ENCODE assay signal across 13 cellular contexts in genomic region chr14:35412281-35413057, GRCh38. TPM values are rescaled to one million over a fixed set of nuclear protein-coding genes. Genes with fewer than 3 reads are reported as not detected.
A peak's percentile ranks its signal among the peaks of the same experiment; 100 is the strongest.
DNase-seq lines count a peak whose midpoint lies in the region; ATAC-seq and TF ChIP-seq lines count a peak whose summit lies in the region.
"Had no signal": no experiment of that assay in that cellular context is flagged by ENCODE, and none has a peak within 500 bp of the region (broad histone marks: within the 10 kb centered on the region; RNA-seq: fewer than 3 reads in every experiment).

No MANE protein-coding gene starts in this region.

- H3K9ac ChIP-seq in neuronal stem cell (ENCODE audit: low read depth, low read length, poor library complexity): no peak overlapping the region

- peaks cover 17% of the 10 kb centered on the region for H3K4me1 ChIP-seq in OCI-LY7 (ENCODE audit: insufficient read depth, low read length, poor library complexity, severe bottlenecking)
- H3K4me1 ChIP-seq in neuronal stem cell (ENCODE audit: control insufficient read depth in 2 of 2, insufficient read depth in 1 of 2, low read depth in 1 of 2, low read length in 2 of 2): peaks cover 1 to 10% of the 10 kb centered on the region in 2 donors
- no peaks in the 10 kb centered on the region for H3K4me1 ChIP-seq in prostate gland (replicated peaks)
- H3K4me1 ChIP-seq: foreskin keratinocyte had no signal

- H2AFZ ChIP-seq in OCI-LY7 (ENCODE audit: low read length) (peak overlapping the region; percentile 81; the same call in 1 of the 2 replicates), neuronal stem cell (ENCODE audit: low read length) (peak overlapping the region; percentile 85)

- no peak overlapping the region for H3K18ac ChIP-seq in neuronal stem cell (ENCODE audit: low read length)

- peaks cover 36% of the 10 kb centered on the region for H3K4me1 Mint-ChIP-seq in T-helper 2 cell treated with Interferon-gamma antibody and Interleukin-4, amounts not matched to agents 5 μg/mL and 100 μg/mL, for 36 hours (ENCODE audit: low read depth)

- H3K4me3 ChIP-seq in OCI-LY7 (ENCODE audit: low read depth, low read length, poor library complexity, severe bottlenecking) (no peak overlapping the region), neuronal stem cell (ENCODE audit: low read length in 2 of 2) (no peak overlapping the region), prostate gland (no peak overlapping the region)
- H3K4me3 ChIP-seq: SJCRH30, skin epidermis, thoracic aorta had no signal

- no peak overlapping the region for H4K91ac ChIP-seq in neuronal stem cell (ENCODE audit: low read depth, low read length, poor library complexity)

- no peaks in the 10 kb centered on the region for H3K36me3 Mint-ChIP-seq in T-helper 2 cell treated with Interferon-gamma antibody and Interleukin-4, amounts not matched to agents 5 μg/mL and 100 μg/mL, for 36 hours (ENCODE audit: low read depth)
- H3K36me3 Mint-ChIP-seq: naive thymus-derived CD4-positive, alpha-beta T cell had no signal

- H3K4me2 ChIP-seq in OCI-LY7 (ENCODE audit: low read length): peak overlapping the region; percentile 39; the same call in 1 of the 2 replicates
- no peak overlapping the region for H3K4me2 ChIP-seq in neuronal stem cell (ENCODE audit: insufficient read depth, low read length, poor library complexity, severe bottlenecking)

- intact Hi-C loops in OCI-LY7 (cut with micrococcal nuclease; ENCODE audit: unreplicated experiment) (loop anchor here (5.0 kb wide), 1 partner anchor 740 kb away; no protein-coding TSS in a partner anchor), Right ventricle myocardium superior (cut with DNase I) (loop anchor here (5.0 kb wide), 2 partner anchors 270 to 290 kb away; partner anchors contain the start of genes PPP2R3C and PRORP), prostate gland (cut with DNase I) (no loop called here)

- no peak overlapping the region for H2BK120ac ChIP-seq in neuronal stem cell (ENCODE audit: low read depth, low read length)

- no peak overlapping the region for H3K23ac ChIP-seq in neuronal stem cell (ENCODE audit: low read depth, low read length, poor library complexity)

- TF ChIP-seq CTCF in OCI-LY7 (conservative IDR thresholded peaks at IDR 0.05; ENCODE audit: low read length): no peak
- no peak for TF ChIP-seq CTCF in prostate gland (IDR thresholded peaks at IDR 0.05)

- H3K27me3 Mint-ChIP-seq in T-helper 2 cell treated with Interferon-gamma antibody and Interleukin-4, amounts not matched to agents 5 μg/mL and 100 μg/mL, for 36 hours (ENCODE audit: low read depth): no peaks in the 10 kb centered on the region

- no peak overlapping the region for H3K27ac Mint-ChIP-seq in T-helper 2 cell treated with Interferon-gamma antibody and Interleukin-4, amounts not matched to agents 5 μg/mL and 100 μg/mL, for 36 hours

- CTCF ChIA-PET in OCI-LY7 (lab: Charles Lee; ENCODE audit: unreplicated experiment): no interaction called here

- no CpG with 5 or more reads among the region's 12 CpGs for WGBS in neuronal stem cell (ENCODE audit: extremely low coverage in 2 of 2, insufficient read length in 2 of 2, insufficient replicate concordance in 1 of 2), 2 donors
- whole genome bisulfite sequencing in prostate gland: 79% methylated on average over 12 of the region's 12 CpGs

- H3K36me3 ChIP-seq in OCI-LY7 (ENCODE audit: insufficient read depth, low read length) (no peaks in the 10 kb centered on the region), neuronal stem cell (replicated peaks in 1 of 2; ENCODE audit: control insufficient read depth in 2 of 2, insufficient read depth in 2 of 2, low read length in 2 of 2) (no peaks in the 10 kb centered on the region), prostate gland (no peaks in the 10 kb centered on the region)
- H3K36me3 ChIP-seq: SJCRH30, thoracic aorta had no signal

- H3K4ac ChIP-seq in neuronal stem cell (ENCODE audit: low read length): no peak overlapping the region

- no peak overlapping the region for H4K8ac ChIP-seq in neuronal stem cell (ENCODE audit: low read depth, low read length)

- no peak for TF ChIP-seq POLR2A in prostate gland (IDR thresholded peaks at IDR 0.05)

- no peaks in the 10 kb centered on the region for H3K79me1 ChIP-seq in neuronal stem cell (ENCODE audit: low read depth, low read length)

- BruUV-seq in OCI-LY7 (replicated peaks; lab: Mats Ljungman, UMichigan): no TSS peak

- H3K27me3 ChIP-seq in neuronal stem cell (ENCODE audit: control insufficient read depth in 3 of 3, insufficient read depth in 3 of 3, low read depth in 1 of 3, low read length in 3 of 3) (no peaks in the 10 kb centered on the region), prostate gland (replicated peaks; ENCODE audit: insufficient read depth) (no peaks in the 10 kb centered on the region)
- H3K27me3 ChIP-seq: foreskin keratinocyte, SJCRH30 had no signal

- no peak overlapping the region for H2BK5ac ChIP-seq in neuronal stem cell (ENCODE audit: low read length)

- POLR2A ChIA-PET in OCI-LY7 (lab: Charles Lee): interaction anchor here (0.5 to 0.7 kb wide), 2 partner anchors 130 to 371 kb away, joined by 3 to 4 read pairs; no protein-coding TSS in a partner anchor

- H3K14ac ChIP-seq in neuronal stem cell (ENCODE audit: low read length): no peak overlapping the region

- H2BK15ac ChIP-seq in neuronal stem cell (ENCODE audit: low read length): no peak overlapping the region

- H3K9me3 ChIP-seq in OCI-LY7 (ENCODE audit: low read length) (no peaks in the 10 kb centered on the region), neuronal stem cell (replicated peaks in 1 of 2; ENCODE audit: control insufficient read depth in 2 of 2, insufficient read depth in 1 of 2, low read depth in 1 of 2, low read length in 2 of 2) (no peaks in the 10 kb centered on the region), prostate gland (no peaks in the 10 kb centered on the region)
- H3K9me3 ChIP-seq: SJCRH30, thoracic aorta had no signal

- H2AK5ac ChIP-seq in neuronal stem cell (ENCODE audit: low read depth, low read length): no peak overlapping the region

- no peak overlapping the region for H2BK12ac ChIP-seq in neuronal stem cell (ENCODE audit: low read length)

- H3K4me3 Mint-ChIP-seq in T-helper 2 cell treated with Interferon-gamma antibody and Interleukin-4, amounts not matched to agents 5 μg/mL and 100 μg/mL, for 36 hours: no peak overlapping the region
- H3K4me3 Mint-ChIP-seq: naive thymus-derived CD4-positive, alpha-beta T cell had no signal

- no peaks in the 10 kb centered on the region for H4K20me1 ChIP-seq in OCI-LY7 (ENCODE audit: insufficient read depth, low read length)

- no peak overlapping the region for H3K27ac ChIP-seq in OCI-LY7 (ENCODE audit: low read depth, low read length, poor library complexity, severe bottlenecking)
- no peak overlapping the region for H3K27ac ChIP-seq in neuronal stem cell (replicated peaks; ENCODE audit: low read length)
- H3K27ac ChIP-seq in prostate gland: peak overlapping the region in 1 of 2 donors; percentile 12
- H3K27ac ChIP-seq: foreskin keratinocyte, SJCRH30, skin epidermis had no signal

- peak; percentile 53 for ATAC-seq in Right ventricle myocardium superior (ENCODE audit: poor library complexity)

- DNase-seq in NCI-H1417 (lab: John Stamatoyannopoulos, UW): peak in 2 of 3 experiments; percentile 11 to 66
- DNase-seq in NCI-H1417 treated with DMSO at 0.1 percent for 48 hours (lab: John Stamatoyannopoulos, UW): no peak
- no peak for DNase-seq in OCI-LY7 (ENCODE audit: low spot score)
- DNase-seq in Right ventricle myocardium superior: no peak
- no peak for DNase-seq in neuronal stem cell (ENCODE audit: low spot score)
- no peak for DNase-seq in effector CD8-positive, alpha-beta T cell (lab: John Stamatoyannopoulos, UW)
- DNase-seq in T-helper 2 cell treated with Interferon-gamma antibody and Interleukin-4, amounts not matched to agents 5 μg/mL and 100 μg/mL, for 36 hours (ENCODE audit: low spot score): no peak
- DNase-seq in prostate gland (ENCODE audit: low spot score): no peak

- no peaks in the 10 kb centered on the region for H3K9me3 Mint-ChIP-seq in T-helper 2 cell treated with Interferon-gamma antibody and Interleukin-4, amounts not matched to agents 5 μg/mL and 100 μg/mL, for 36 hours

- no peaks in the 10 kb centered on the region for H3K79me2 ChIP-seq in OCI-LY7 (ENCODE audit: insufficient read depth, low read depth, low read length)

- H3K9me2 ChIP-seq in OCI-LY7 (ENCODE audit: insufficient read depth, low read length): no peaks in the 10 kb centered on the region

RNA-seq across cellular contexts. Expression of gene NFKBIA, which starts 7.9 kb away (rescaled TPM):
- total RNA-seq in OCI-LY7 (2014; rRNA removed; shearing (Covaris generic)): 100 and 109 TPM in 2 replicates
- 37.0 and 43.6 TPM in 2 replicates for total RNA-seq in OCI-LY7 (2022)
- total RNA-seq in Right ventricle myocardium superior: 73.3 TPM
- 18.9 TPM for polyA plus RNA-seq in neuronal stem cell (2013, experiment 1 of 2)
- 19.1 TPM for polyA plus RNA-seq in neuronal stem cell (2013, experiment 2 of 2)
- 100 to 1,000 TPM; 294 to 415 TPM for total RNA-seq in prostate gland

Comparison
In these comparisons a context has a peak if more than half of its experiments do, and no peak if none do; other contexts are left out.
1. DNase-seq: peak in NCI-H1417 (2 of 3); none in NCI-H1417 treated with DMSO at 0.1 percent for 48 hours (single experiment), OCI-LY7 (single experiment), Right ventricle myocardium superior (single experiment), neuronal stem cell (single experiment), effector CD8-positive, alpha-beta T cell (single experiment), T-helper 2 cell treated with Interferon-gamma antibody and Interleukin-4, amounts not matched to agents 5 μg/mL and 100 μg/mL, for 36 hours (single experiment) and prostate gland (single experiment).